ENCODE assay signal across 14 cellular contexts in genomic region chr7:36448781-36449379, GRCh38. TPM values are rescaled to one million over a fixed set of nuclear protein-coding genes. Genes with fewer than 3 reads are reported as not detected.
A peak's percentile ranks its signal among the peaks of the same experiment; 100 is the strongest.
DNase-seq lines count a peak whose midpoint lies in the region; ATAC-seq, FAIRE-seq and TF ChIP-seq lines count a peak whose summit lies in the region.
"Had no signal": no experiment of that assay in that cellular context is flagged by ENCODE, and none has a peak within 500 bp of the region (broad histone marks: within the 10 kb centered on the region; RNA-seq: fewer than 3 reads in every experiment).

No MANE protein-coding gene starts in this region.

- no peak overlapping the region for H3K27ac ChIP-seq in CD8-positive, alpha-beta T cell (ENCODE audit: low read depth, low read length)
- H3K27ac ChIP-seq: C4-2B, uterus had no signal

- H3K9me3 Mint-ChIP-seq in osteocyte (ENCODE audit: unreplicated experiment): no peaks in the 10 kb centered on the region
- H3K9me3 Mint-ChIP-seq in CD8-positive, alpha-beta T cell: no peaks in the 10 kb centered on the region

- H3K36me3 Mint-ChIP-seq in osteocyte (ENCODE audit: unreplicated experiment): peaks cover 15% of the 10 kb centered on the region
- no peaks in the 10 kb centered on the region for H3K36me3 Mint-ChIP-seq in CD8-positive, alpha-beta T cell

- H3K9me3 ChIP-seq in CD8-positive, alpha-beta T cell (ENCODE audit: low read length): no peaks in the 10 kb centered on the region
- H3K9me3 ChIP-seq: HAP-1, uterus had no signal

- DNase-seq in H54 (ENCODE audit: insufficient read length, low spot score): no peak
- peak; percentile 37 for DNase-seq in RPMI7951 (ENCODE audit: low read depth)
- peak; percentile 29 for DNase-seq in fibroblast of gingiva (ENCODE audit: low read depth)
- DNase-seq in osteocyte (ENCODE audit: extremely low spot score, unreplicated experiment): no peak
- DNase-seq in NCI-H2171 (lab: John Stamatoyannopoulos, UW): no peak
- no peak for DNase-seq in CD8-positive, alpha-beta T cell
- DNase-seq: anterior cingulate cortex, midbrain, uterus had no signal

- H3K4me1 ChIP-seq in CD8-positive, alpha-beta T cell (ENCODE audit: insufficient read depth, low read length): no peaks in the 10 kb centered on the region
- H3K4me1 ChIP-seq: uterus had no signal

- ATAC-seq in HG03045 (IDR thresholded peaks at IDR 0.05; ENCODE audit: unreplicated experiment) (no peak), HG02642 (IDR thresholded peaks at IDR 0.05; ENCODE audit: poor library complexity, unreplicated experiment) (no peak)
- no peak for ATAC-seq in CD8-positive, alpha-beta T cell

- intact Hi-C loops in CD8-positive, alpha-beta T cell (cut with DNase I, micrococcal nuclease): loop anchor here in 1 of 2 experiments (1.0 kb wide), 1 partner anchor 16 kb away; no protein-coding TSS in a partner anchor

- TF ChIP-seq POLR2A in H54 (IDR thresholded peaks at IDR 0.05; ENCODE audit: low read depth, low read length): no peak

- POLR2A ChIA-PET in CD8-positive, alpha-beta T cell (lab: Charles Lee): no interaction called here

- H3K4me3 ChIP-seq in CD8-positive, alpha-beta T cell (ENCODE audit: low read depth, low read length): no peak overlapping the region
- H3K4me3 ChIP-seq: HAP-1, uterus had no signal

- peaks cover 18% of the 10 kb centered on the region for H3K4me1 Mint-ChIP-seq in osteocyte (ENCODE audit: unreplicated experiment)
- H3K4me1 Mint-ChIP-seq in CD8-positive, alpha-beta T cell (ENCODE audit: low read depth): no peaks in the 10 kb centered on the region

- peak overlapping the region; percentile 56 for H3K27ac Mint-ChIP-seq in osteocyte (ENCODE audit: unreplicated experiment)
- no peak overlapping the region for H3K27ac Mint-ChIP-seq in CD8-positive, alpha-beta T cell

- no peak for TF ChIP-seq CTCF in osteocyte (IDR thresholded peaks at IDR 0.05)
- TF ChIP-seq CTCF in CD8-positive, alpha-beta T cell (IDR thresholded peaks at IDR 0.05): no peak

- FAIRE-seq in H54 (lab: Jason Lieb, UNC): peak; percentile 11
- FAIRE-seq: TTC549 had no signal

- no peaks in the 10 kb centered on the region for H3K27me3 ChIP-seq in CD8-positive, alpha-beta T cell (ENCODE audit: insufficient read depth, low read length)
- H3K27me3 ChIP-seq: uterus had no signal

- CTCF ChIA-PET in CD8-positive, alpha-beta T cell (lab: Charles Lee): interaction anchor here (0.9 kb wide), 2 partner anchors 8 to 130 kb away, joined by 3 read pairs; no protein-coding TSS in a partner anchor

- no peak overlapping the region for H3K4me3 Mint-ChIP-seq in osteocyte (ENCODE audit: unreplicated experiment)
- H3K4me3 Mint-ChIP-seq in CD8-positive, alpha-beta T cell: no peak overlapping the region

- H3K27me3 Mint-ChIP-seq in osteocyte (ENCODE audit: unreplicated experiment): no peaks in the 10 kb centered on the region
- no peaks in the 10 kb centered on the region for H3K27me3 Mint-ChIP-seq in CD8-positive, alpha-beta T cell (ENCODE audit: low read depth)

- H3K36me3 ChIP-seq in CD8-positive, alpha-beta T cell (ENCODE audit: insufficient read depth, low read length): no peaks in the 10 kb centered on the region
- H3K36me3 ChIP-seq: uterus had no signal

RNA-seq across cellular contexts. Expression of gene ANLN, which starts 59.2 kb away (rescaled TPM):
- 435 and 537 TPM in 2 replicates for total RNA-seq in RPMI7951 (2014; rRNA removed; shearing (Covaris generic))
- total RNA-seq in osteocyte: 33.5 and 37.6 TPM in 2 replicates
- 1 to 10 TPM in 1 of 2 experiments, under 1 TPM in 1; 0.65 to 1.0 TPM for total RNA-seq in CD8-positive, alpha-beta T cell

Comparison
In these comparisons a context has a peak if more than half of its experiments do, and no peak if none do; other contexts are left out.
1. DNase-seq: peak in RPMI7951 (single experiment) and fibroblast of gingiva (single experiment); none in H54 (single experiment), osteocyte (single experiment), NCI-H2171 (single experiment) and CD8-positive, alpha-beta T cell (0 of 7).
2. RNA of gene ANLN, which starts 59.2 kb away (total RNA-seq): 435 to 537 TPM in RPMI7951 and 33.5 to 37.6 TPM in osteocyte; 0.65 to 1.0 TPM in CD8-positive, alpha-beta T cell; every median in the first group is over 10 times any median in the second.